In genomic region chr18:49723648-49724180, GRCh38 we compare ENCODE assay signal across 1 cellular context.
A peak's percentile ranks its signal among the peaks of the same experiment; 100 is the strongest.
TF ChIP-seq lines count a peak whose summit lies in the region.

No MANE protein-coding gene starts in this region.

TF ChIP-seq in GM12878, 131 proteins besides CTCF, POLR2A, EP300 and RAD21 (continued from another document and continues in another):
- TF ChIP-seq REST (IDR thresholded peaks at IDR 0.05; ENCODE audit: low read depth, low read length) (no peak), ZBTB4 (CRISPR knock-in tag; IDR thresholded peaks at IDR 0.05) (no peak), RCOR1 (conservative IDR thresholded peaks at IDR 0.05; ENCODE audit: low read depth, low read length) (no peak), KAT2A (conservative IDR thresholded peaks at IDR 0.05; ENCODE audit: control insufficient read depth, low read depth, low read length) (no peak), PAX5 (IDR thresholded peaks at IDR 0.05; ENCODE audit: borderline replicate concordance, low read depth, low read length) (no peak; the same call in 1 of the 2 replicates), ZZZ3 (IDR thresholded peaks at IDR 0.05; ENCODE audit: control insufficient read depth, insufficient read length, low read depth) (no peak), BCLAF1 (IDR thresholded peaks at IDR 0.05) (no peak), CBFB (IDR thresholded peaks at IDR 0.05; ENCODE audit: low read depth) (no peak), IKZF2 (IDR thresholded peaks at IDR 0.05) (peak; percentile 75 to 76; a peak in 3 of 4 replicates), IRF4 (IDR thresholded peaks at IDR 0.05; ENCODE audit: low read depth, low read length) (peak; percentile 68), MAX (IDR thresholded peaks at IDR 0.05; ENCODE audit: low read depth, low read length) (no peak), CBX3 (IDR thresholded peaks at IDR 0.05; ENCODE audit: borderline replicate concordance, low read depth) (no peak), ZBED1 (IDR thresholded peaks at IDR 0.05; ENCODE audit: borderline replicate concordance) (no peak), IRF5 (IDR thresholded peaks at IDR 0.05; ENCODE audit: borderline replicate concordance) (no peak), CREB1 (IDR thresholded peaks at IDR 0.05; ENCODE audit: low read depth) (no peak), NFIC (IDR thresholded peaks at IDR 0.05; ENCODE audit: low read depth, low read length) (no peak), FOS (IDR thresholded peaks at IDR 0.05; ENCODE audit: borderline replicate concordance, extremely low read depth, insufficient read length) (no peak), SIN3A (IDR thresholded peaks at IDR 0.05; ENCODE audit: low read depth, low read length) (no peak), MTA2 (IDR thresholded peaks at IDR 0.05; ENCODE audit: low read depth) (peak; percentile 78), MYB (IDR thresholded peaks at IDR 0.05; ENCODE audit: borderline replicate concordance, low read depth, low read length) (no peak), RAD51 (IDR thresholded peaks at IDR 0.05) (no peak), SIX5 (IDR thresholded peaks at IDR 0.05; ENCODE audit: low read depth, low read length, severe bottlenecking) (no peak), RELA (IDR thresholded peaks at IDR 0.05; ENCODE audit: borderline replicate concordance, partially characterized antibody) (no peak), YBX1 (IDR thresholded peaks at IDR 0.05) (no peak), SKIL (IDR thresholded peaks at IDR 0.05; ENCODE audit: low read depth, poor library complexity, severe bottlenecking) (no peak), SREBF1 (IDR thresholded peaks at IDR 0.05; ENCODE audit: low read length) (no peak), E4F1 (IDR thresholded peaks at IDR 0.05; ENCODE audit: borderline replicate concordance, partially characterized antibody) (no peak), KLF5 (IDR thresholded peaks at IDR 0.05; ENCODE audit: partially characterized antibody) (no peak), PAX8 (IDR thresholded peaks at IDR 0.05) (no peak), ZBTB40 (IDR thresholded peaks at IDR 0.05; ENCODE audit: borderline replicate concordance) (no peak), BACH1 (IDR thresholded peaks at IDR 0.05; ENCODE audit: borderline replicate concordance) (peak; percentile 76; the same call in 1 of the 2 replicates), SMAD1 (IDR thresholded peaks at IDR 0.05; ENCODE audit: low read depth, partially characterized antibody) (no peak)
